ENCODE assay signal across 8 cellular contexts in genomic region chr1:172531846-172532699, GRCh38. TPM values are rescaled to one million over a fixed set of nuclear protein-coding genes. Genes with fewer than 3 reads are reported as not detected.
DNase-seq lines count a peak whose midpoint lies in the region; ATAC-seq, FAIRE-seq and TF ChIP-seq lines count a peak whose summit lies in the region.

No MANE protein-coding gene starts in this region.

- H3K4me3 ChIP-seq in BJ (ENCODE audit: low read depth, low read length) = peak overlapping the region; percentile 70
- peak overlapping the region; percentile 59 to 74 for H3K4me3 ChIP-seq in left lung

- H3K27me3 ChIP-seq in BJ (ENCODE audit: control insufficient read depth, insufficient read depth, low read length) (no peaks in the 10 kb centered on the region), left lung (no peaks in the 10 kb centered on the region)

- POLR2A ChIA-PET in BJ (lab: Charles Lee) = interaction anchor here (0.5 to 1.3 kb wide), 3 partner anchors 21 to 880 kb away, joined by 3 to 8 read pairs (median 4); no protein-coding TSS in a partner anchor

- H3K9me3 ChIP-seq in left lung = no peaks in the 10 kb centered on the region

- TF ChIP-seq CTCF in BJ (IDR thresholded peaks at IDR 0.05; ENCODE audit: insufficient read depth, low read depth, low read length) (no peak), left lung (IDR thresholded peaks at IDR 0.05) (no peak)

- DNase-seq in BJ (ENCODE audit: low read depth) (peak; percentile 93), GM19239 (ENCODE audit: insufficient read length, low spot score) (peak; percentile 50), NCI-H510A treated with DMSO at 0.1 percent for 48 hours (lab: John Stamatoyannopoulos, UW) (peak; percentile 97), dermis blood vessel endothelial cell (peak; percentile 99), left lung (peak; percentile 74 to 89)
- peak; percentile 86 to 87 for DNase-seq in activated CD4-positive, alpha-beta T cell treated with anti-CD3 and anti-CD28 coated beads for 4 hours
- peak; percentile 71 to 74 for DNase-seq in stimulated activated CD4-positive, alpha-beta T cell treated with anti-CD3 and anti-CD28 coated beads, Interleukin-2, amount 100 ng/mL, for 48 hours

- peak overlapping the region; percentile 95 to 98 for H3K27ac ChIP-seq in left lung

- H3K36me3 ChIP-seq in BJ (ENCODE audit: control insufficient read depth, insufficient read depth, low read length) = no peaks in the 10 kb centered on the region
- H3K36me3 ChIP-seq in left lung = no peaks in the 10 kb centered on the region

- ATAC-seq in HG03442 (IDR thresholded peaks at IDR 0.05; ENCODE audit: unreplicated experiment) (peak; percentile 57), left lung (peak; percentile 83)

- peaks cover 4 to 35% of the 10 kb centered on the region in 2 donors for H3K4me1 ChIP-seq in left lung

- CTCF ChIA-PET in BJ (lab: Yijun Ruan, JAX) = interaction anchor here (1.1 to 1.5 kb wide), 2 partner anchors 35 to 88 kb away, joined by 3 read pairs; no protein-coding TSS in a partner anchor

- intact Hi-C loops in left lung (cut with DNase I) = no loop called here

- FAIRE-seq in GM19239 (lab: Jason Lieb, UNC) = peak; percentile 99

RNA-seq across cellular contexts. Expression of gene SUCO, which starts 0.9 kb away (rescaled TPM):
- 5.0 and 12.8 TPM in 2 replicates for polyA plus RNA-seq in BJ (2011; rRNA removed)
- 7.0 and 11.0 TPM in 2 replicates for polyA minus RNA-seq in BJ (2011; rRNA and poly(A)+ RNA removed)
- total RNA-seq in dermis blood vessel endothelial cell (30.8 and 32.7 TPM in 2 replicates), left lung (10 to 100 TPM; 30.3 to 37.2 TPM)

Comparison
In these comparisons a context has a peak if more than half of its experiments do, and no peak if none do; other contexts are left out.
1. Peak in every context shown above with its lines: DNase-seq, ATAC-seq, H3K4me3 ChIP-seq and H3K27ac ChIP-seq.